ENCODE assay signal across 16 cellular contexts in genomic region chr16:67063008-67063407, GRCh38. TPM values are rescaled to one million over a fixed set of nuclear protein-coding genes. Genes with fewer than 3 reads are reported as not detected.
DNase-seq lines count a peak whose midpoint lies in the region; ATAC-seq and TF ChIP-seq lines count a peak whose summit lies in the region.
"Had no signal": no experiment of that assay in that cellular context is flagged by ENCODE, and none has a peak within 500 bp of the region (broad histone marks: within the 10 kb centered on the region; RNA-seq: fewer than 3 reads in every experiment).

No MANE protein-coding gene starts in this region.

- peaks cover 8 to 96% (median 69%) of the 10 kb centered on the region in 11 experiments; a peak in 17 of 22 replicates for H4K20me1 ChIP-seq in BLaER1 treated with 17β-estradiol and CSF1 and Interleukin-3, amounts not matched to agents 10 nM and 100 nM
- peaks cover 38% of the 10 kb centered on the region; the same call in 1 of the 2 replicates for H4K20me1 ChIP-seq in DND-41 (ENCODE audit: insufficient read depth, low read length)
- H4K20me1 ChIP-seq in OCI-LY7 (ENCODE audit: insufficient read depth, low read length) = peaks cover 4% of the 10 kb centered on the region; the same call in 1 of the 2 replicates

- H3K9me2 ChIP-seq in OCI-LY7 (ENCODE audit: insufficient read depth, low read length) = no peaks in the 10 kb centered on the region

- H3K27me3 ChIP-seq in BLaER1 treated with 17β-estradiol and CSF1 and Interleukin-3, amounts not matched to agents 10 nM and 100 nM = no peaks in the 10 kb centered on the region
- H3K27me3 ChIP-seq in DND-41 (ENCODE audit: insufficient read depth, low read length, poor library complexity) = no peaks in the 10 kb centered on the region
- no peaks in the 10 kb centered on the region for H3K27me3 ChIP-seq in endodermal cell (ENCODE audit: control insufficient read depth, insufficient read depth, low read length, poor library complexity, severe bottlenecking)
- H3K27me3 ChIP-seq: suprapubic skin had no signal

- H3K9ac ChIP-seq in BLaER1 treated with 17β-estradiol and CSF1 and Interleukin-3, amounts not matched to agents 10 nM and 100 nM = peak overlapping the region in 8 of 11 experiments; percentile 23 to 76 (median 64); a peak in 15 of 22 replicates
- H3K9ac ChIP-seq in DND-41 (ENCODE audit: low read depth, low read length) (no peak overlapping the region; the same call in 1 of the 2 replicates), endodermal cell (ENCODE audit: extremely low read depth, low read length, poor library complexity, severe bottlenecking) (no peak overlapping the region)
- H3K9ac ChIP-seq: GM23248 had no signal

- peak overlapping the region in 9 of 11 experiments; percentile 25 to 85 (median 80); a peak in 17 of 22 replicates for H3K27ac ChIP-seq in BLaER1 treated with 17β-estradiol and CSF1 and Interleukin-3, amounts not matched to agents 10 nM and 100 nM
- H3K27ac ChIP-seq in DND-41 (ENCODE audit: low read length) (peak overlapping the region; percentile 47), OCI-LY7 (ENCODE audit: low read depth, low read length, poor library complexity, severe bottlenecking) (no peak overlapping the region), endodermal cell (ENCODE audit: low read depth, low read length) (no peak overlapping the region)
- H3K27ac ChIP-seq: GM23248, suprapubic skin had no signal

- peaks cover 16 to 57% (median 36%) of the 10 kb centered on the region in 10 experiments for H3K4me1 ChIP-seq in BLaER1 treated with 17β-estradiol and CSF1 and Interleukin-3, amounts not matched to agents 10 nM and 100 nM
- peaks cover 22% of the 10 kb centered on the region for H3K4me1 ChIP-seq in DND-41 (ENCODE audit: insufficient read depth, low read length)
- H3K4me1 ChIP-seq in OCI-LY7 (ENCODE audit: insufficient read depth, low read length, poor library complexity, severe bottlenecking) = peaks cover 13% of the 10 kb centered on the region
- no peaks in the 10 kb centered on the region for H3K4me1 ChIP-seq in endodermal cell (ENCODE audit: control insufficient read depth, insufficient read depth, low read length)

- H3K79me2 ChIP-seq in DND-41 (ENCODE audit: insufficient read depth, low read length) (peaks cover 96% of the 10 kb centered on the region), OCI-LY7 (ENCODE audit: insufficient read depth, low read depth, low read length) (peaks cover 53% of the 10 kb centered on the region; the same call in 1 of the 2 replicates)

- DNase-seq in DND-41 = no peak
- DNase-seq in OCI-LY7 (ENCODE audit: low spot score) = no peak
- DNase-seq in activated naive CD8-positive, alpha-beta T cell treated with anti-CD3 and anti-CD28 coated beads, Interleukin-2, amount 10 ng/mL, durations not matched to agents 7 days and 5 days = no peak
- DNase-seq in endodermal cell = no peak
- DNase-seq in stimulated activated CD4-positive, alpha-beta T cell treated with anti-CD3 and anti-CD28 coated beads, Interleukin-2, amount 100 ng/mL, for 24 hours = no peak
- DNase-seq: erythroblast, GM23248, kidney, mesendoderm, NCI-H2029, NCI-H446 had no signal

- H3K27ac Mint-ChIP-seq in activated naive CD8-positive, alpha-beta T cell treated with anti-CD3 and anti-CD28 coated beads, Interleukin-2, amount 10 ng/mL, durations not matched to agents 7 days and 5 days = peak overlapping the region; percentile 52
- H3K27ac Mint-ChIP-seq in endodermal cell = no peak overlapping the region
- H3K27ac Mint-ChIP-seq: progenitor cell of endocrine pancreas had no signal

- H3K4me3 ChIP-seq in BLaER1 treated with 17β-estradiol and CSF1 and Interleukin-3, amounts not matched to agents 10 nM and 100 nM = peak overlapping the region in 7 of 10 experiments; percentile 33 to 47 (median 42); a peak in 9 of 20 replicates
- no peak overlapping the region for H3K4me3 ChIP-seq in DND-41 (ENCODE audit: low read depth in 1 of 2, low read length in 2 of 2)
- no peak overlapping the region for H3K4me3 ChIP-seq in OCI-LY7 (ENCODE audit: low read depth, low read length, poor library complexity, severe bottlenecking)
- H3K4me3 ChIP-seq in endodermal cell (ENCODE audit: low read length) = no peak overlapping the region
- H3K4me3 ChIP-seq: GM23248, suprapubic skin had no signal

- peaks cover 24% of the 10 kb centered on the region for H3K36me3 Mint-ChIP-seq in activated naive CD8-positive, alpha-beta T cell treated with anti-CD3 and anti-CD28 coated beads, Interleukin-2, amount 10 ng/mL, durations not matched to agents 7 days and 5 days
- peaks cover 39% of the 10 kb centered on the region for H3K36me3 Mint-ChIP-seq in endodermal cell (ENCODE audit: low read depth)

- H3K4me3 Mint-ChIP-seq in activated naive CD8-positive, alpha-beta T cell treated with anti-CD3 and anti-CD28 coated beads, Interleukin-2, amount 10 ng/mL, durations not matched to agents 7 days and 5 days = peak overlapping the region; percentile 39
- no peak overlapping the region for H3K4me3 Mint-ChIP-seq in endodermal cell
- H3K4me3 Mint-ChIP-seq: neural crest cell had no signal

- H2AFZ ChIP-seq in DND-41 (ENCODE audit: low read depth, low read length) = no peak overlapping the region
- no peak overlapping the region for H2AFZ ChIP-seq in OCI-LY7 (ENCODE audit: low read length)
- H2AFZ ChIP-seq: GM23248 had no signal

- no peaks in the 10 kb centered on the region for H3K9me3 Mint-ChIP-seq in activated naive CD8-positive, alpha-beta T cell treated with anti-CD3 and anti-CD28 coated beads, Interleukin-2, amount 10 ng/mL, durations not matched to agents 7 days and 5 days
- H3K9me3 Mint-ChIP-seq in endodermal cell = no peaks in the 10 kb centered on the region
- H3K9me3 Mint-ChIP-seq: neural crest cell had no signal

- ATAC-seq in DND-41 (ENCODE audit: insufficient read depth, low read depth) = peak; percentile 88
- ATAC-seq in activated naive CD8-positive, alpha-beta T cell treated with anti-CD3 and anti-CD28 coated beads, Interleukin-2, amount 10 ng/mL, durations not matched to agents 7 days and 5 days (ENCODE audit: low read depth) = no peak
- ATAC-seq in GM21619 (IDR thresholded peaks at IDR 0.05; ENCODE audit: unreplicated experiment) = no peak

- intact Hi-C loops in OCI-LY7 (cut with micrococcal nuclease; ENCODE audit: unreplicated experiment) = no loop called here

- 71 to 89% methylated on average over 2 of the region's 2 CpGs for WGBS in endodermal cell (ENCODE audit: insufficient coverage in 1 of 2, insufficient read length in 1 of 2), 2 experiments

- H3K4me1 Mint-ChIP-seq in activated naive CD8-positive, alpha-beta T cell treated with anti-CD3 and anti-CD28 coated beads, Interleukin-2, amount 10 ng/mL, durations not matched to agents 7 days and 5 days = peaks cover 10% of the 10 kb centered on the region
- no peaks in the 10 kb centered on the region for H3K4me1 Mint-ChIP-seq in endodermal cell

- BruUV-seq in OCI-LY7 (replicated peaks; lab: Mats Ljungman, UMichigan) = no TSS peak

- TF ChIP-seq CTCF in DND-41 (IDR thresholded peaks at IDR 0.05; ENCODE audit: borderline replicate concordance, extremely low read depth, low read length, poor library complexity, severe bottlenecking) (no peak), OCI-LY7 (conservative IDR thresholded peaks at IDR 0.05; ENCODE audit: low read length) (no peak), endodermal cell (conservative IDR thresholded peaks at IDR 0.05) (no peak)

- H3K4me2 ChIP-seq in BLaER1 treated with 17β-estradiol and CSF1 and Interleukin-3, amounts not matched to agents 10 nM and 100 nM = peak overlapping the region; percentile 72 to 94 (median 81); a peak in 21 of 22 replicates
- H3K4me2 ChIP-seq in DND-41 (ENCODE audit: insufficient read depth, low read length) = no peak overlapping the region
- 0 out of 2 replicates have a peak overlapping the region, but pooled peaks have one; percentile 21 for H3K4me2 ChIP-seq in OCI-LY7 (ENCODE audit: low read length)

- POLR2A ChIA-PET in OCI-LY7 (lab: Charles Lee) = interaction anchor here (1.3 kb wide), 1 partner anchor 8 kb away, joined by 3 read pairs; no protein-coding TSS in a partner anchor
- POLR2A ChIA-PET in activated naive CD8-positive, alpha-beta T cell treated with anti-CD3 and anti-CD28 coated beads, Interleukin-2, amount 10 ng/mL, durations not matched to agents 7 days and 5 days (lab: Charles Lee) = interaction anchor here (0.9 kb wide), 1 partner anchor 35 kb away, joined by 3 read pairs; no protein-coding TSS in a partner anchor

- no peaks in the 10 kb centered on the region for H3K27me3 Mint-ChIP-seq in activated naive CD8-positive, alpha-beta T cell treated with anti-CD3 and anti-CD28 coated beads, Interleukin-2, amount 10 ng/mL, durations not matched to agents 7 days and 5 days
- no peaks in the 10 kb centered on the region for H3K27me3 Mint-ChIP-seq in endodermal cell (ENCODE audit: insufficient read depth)
- H3K27me3 Mint-ChIP-seq: progenitor cell of endocrine pancreas had no signal

- H3K9me3 ChIP-seq in BLaER1 treated with 17β-estradiol and CSF1 and Interleukin-3, amounts not matched to agents 10 nM and 100 nM (replicated peaks in 1 of 11) = peaks cover 0 to 37% (median 18%) of the 10 kb centered on the region in 11 experiments; a peak in 16 of 22 replicates
- H3K9me3 ChIP-seq in DND-41 (ENCODE audit: insufficient read depth, low read length, severe bottlenecking) (no peaks in the 10 kb centered on the region), OCI-LY7 (ENCODE audit: low read length) (no peaks in the 10 kb centered on the region), endodermal cell (ENCODE audit: control insufficient read depth, low read length) (no peaks in the 10 kb centered on the region)
- H3K9me3 ChIP-seq: suprapubic skin had no signal

- H3K36me3 ChIP-seq in BLaER1 treated with 17β-estradiol and CSF1 and Interleukin-3, amounts not matched to agents 10 nM and 100 nM = peaks cover 48 to 79% (median 65%) of the 10 kb centered on the region in 11 experiments
- H3K36me3 ChIP-seq in DND-41 (ENCODE audit: insufficient read depth, low read length) = peaks cover 56% of the 10 kb centered on the region
- H3K36me3 ChIP-seq in OCI-LY7 (ENCODE audit: insufficient read depth, low read length) = peaks cover 50% of the 10 kb centered on the region
- peaks cover 72% of the 10 kb centered on the region for H3K36me3 ChIP-seq in endodermal cell (ENCODE audit: control insufficient read depth, insufficient read depth, low read length)

- CTCF ChIA-PET in OCI-LY7 (lab: Charles Lee; ENCODE audit: unreplicated experiment) = no interaction called here

RNA-seq across cellular contexts. Expression of gene CBFB, which starts 34.1 kb away (rescaled TPM):
- 93.5 and 187 TPM in 2 replicates for total RNA-seq in OCI-LY7 (2014; rRNA removed; shearing (Covaris generic))
- total RNA-seq in OCI-LY7 (2022) (151 and 154 TPM in 2 replicates), endodermal cell (10 to 100 TPM; 93.9 to 95.2 TPM)
- 100 to 1,000 TPM; 193 to 198 TPM for total RNA-seq in activated naive CD8-positive, alpha-beta T cell treated with anti-CD3 and anti-CD28 coated beads, Interleukin-2, amount 10 ng/mL, durations not matched to agents 7 days and 5 days
- polyA plus RNA-seq in endodermal cell (2013, experiment 1 of 2) = 59.8 TPM
- polyA plus RNA-seq in endodermal cell (2013, experiment 2 of 2) = 69.1 TPM

RNA-seq across cellular contexts. Expression of gene PHAF1, which starts 46.7 kb away (rescaled TPM):
- 12.6 and 16.8 TPM in 2 replicates for total RNA-seq in OCI-LY7 (2014; rRNA removed; shearing (Covaris generic))
- total RNA-seq in OCI-LY7 (2022) (11.8 and 13.9 TPM in 2 replicates), endodermal cell (10 to 100 TPM; 18.8 to 19.6 TPM)
- 10 to 100 TPM; 16.6 to 17.3 TPM for total RNA-seq in activated naive CD8-positive, alpha-beta T cell treated with anti-CD3 and anti-CD28 coated beads, Interleukin-2, amount 10 ng/mL, durations not matched to agents 7 days and 5 days
- 19.6 TPM for polyA plus RNA-seq in endodermal cell (2013, experiment 1 of 2)
- polyA plus RNA-seq in endodermal cell (2013, experiment 2 of 2) = 18.3 TPM

Comparison
In these comparisons a context has a peak if more than half of its experiments do, and no peak if none do; other contexts are left out.
1. H3K27ac ChIP-seq: peak in BLaER1 treated with 17β-estradiol and CSF1 and Interleukin-3, amounts not matched to agents 10 nM and 100 nM (9 of 11) and DND-41 (single experiment); none in OCI-LY7 (single experiment) and endodermal cell (single experiment).
2. H3K4me3 ChIP-seq: peak in BLaER1 treated with 17β-estradiol and CSF1 and Interleukin-3, amounts not matched to agents 10 nM and 100 nM (7 of 10); none in DND-41 (0 of 2), OCI-LY7 (single experiment) and endodermal cell (single experiment).
3. H3K9ac ChIP-seq: peak in BLaER1 treated with 17β-estradiol and CSF1 and Interleukin-3, amounts not matched to agents 10 nM and 100 nM (8 of 11); none in DND-41 (single experiment) and endodermal cell (single experiment).